13 cellular contexts compared by ENCODE assay signal in the genomic region with DNA sequence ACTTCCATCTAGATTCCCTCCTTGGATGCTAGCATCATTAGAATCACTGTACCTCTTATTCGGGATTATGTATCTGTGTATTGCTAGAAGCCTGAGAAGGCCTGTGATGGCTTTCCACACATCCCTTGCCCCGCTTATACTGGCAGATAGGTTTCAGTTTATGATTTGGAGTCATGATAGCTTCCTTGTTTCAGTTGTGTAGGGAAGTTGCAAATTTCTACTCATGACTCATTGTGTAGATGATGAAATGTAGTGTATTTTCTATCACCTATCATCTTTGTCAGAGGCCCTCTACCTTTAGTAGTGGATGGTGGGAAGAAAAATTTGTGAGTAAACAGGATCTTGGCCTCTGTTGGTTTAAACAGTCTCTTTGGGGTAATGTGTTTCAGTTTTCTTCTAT.
A peak's percentile ranks its signal among the peaks of the same experiment; 100 is the strongest.
DNase-seq lines count a peak whose midpoint lies in the region; ATAC-seq and TF ChIP-seq lines count a peak whose summit lies in the region.
"Had no signal": no experiment of that assay in that cellular context is flagged by ENCODE, and none has a peak within 500 bp of the region (broad histone marks: within the 10 kb centered on the region; RNA-seq: fewer than 3 reads in every experiment).

No MANE protein-coding gene starts in this region.

- TF ChIP-seq CTCF in NB4 (IDR thresholded peaks at IDR 0.05; ENCODE audit: low read depth, low read length) = no peak
- no peak for TF ChIP-seq CTCF in mucosa of descending colon (IDR thresholded peaks at IDR 0.05)

- H3K36me3 ChIP-seq in mucosa of descending colon (ENCODE audit: low read depth) = no peaks in the 10 kb centered on the region
- H3K36me3 ChIP-seq: thyroid gland had no signal

- DNase-seq in HCEC 1CT = peak; percentile 20
- peak; percentile 81 for DNase-seq in NB4 (ENCODE audit: low read depth)
- DNase-seq in amniotic epithelial cell (ENCODE audit: low read depth) = peak; percentile 40
- DNase-seq in mucosa of descending colon = no peak
- DNase-seq in iPS-NIHi11 (ENCODE audit: low spot score) = no peak
- DNase-seq in left ventricle myocardium superior = no peak
- DNase-seq: activated CD8-positive, alpha-beta memory T cell treated with anti-CD3 and anti-CD28 coated beads, Interleukin-2, amount 50 U/mL, for 48 hours; NCI-H1105; NCI-H446; small intestine; thyroid gland had no signal

- H3K4me3 ChIP-seq in NB4 (ENCODE audit: low read depth, low read length) (no peak overlapping the region), mucosa of descending colon (no peak overlapping the region)
- H3K4me3 ChIP-seq: thyroid gland had no signal

- ATAC-seq in mucosa of descending colon = peak; percentile 75
- no peak for ATAC-seq in GM18519 (IDR thresholded peaks at IDR 0.05; ENCODE audit: low FRiP score, unreplicated experiment)
- ATAC-seq in left ventricle myocardium superior = no peak
- ATAC-seq: left lobe of liver had no signal

- no peaks in the 10 kb centered on the region for H3K9me3 ChIP-seq in mucosa of descending colon
- H3K9me3 ChIP-seq: thyroid gland had no signal

- intact Hi-C loops in mucosa of descending colon (cut with DNase I, micrococcal nuclease) (no loop called here), left ventricle myocardium superior (cut with micrococcal nuclease) (no loop called here)

- no peak for TF ChIP-seq POLR2A in NB4 (IDR thresholded peaks at IDR 0.05; ENCODE audit: extremely low read depth, insufficient read length)

- no peaks in the 10 kb centered on the region for H3K4me1 ChIP-seq in mucosa of descending colon (ENCODE audit: low read depth)
- H3K4me1 ChIP-seq: thyroid gland had no signal

Comparison
In these comparisons a context has a peak if more than half of its experiments do, and no peak if none do; other contexts are left out.
1. DNase-seq: peak in HCEC 1CT (single experiment), NB4 (single experiment) and amniotic epithelial cell (single experiment); none in mucosa of descending colon (0 of 3), iPS-NIHi11 (single experiment) and left ventricle myocardium superior (single experiment).